In genomic region chr1:23825076-23825761, GRCh38 we compare ENCODE assay signal across 8 cellular contexts. TPM values are rescaled to one million over a fixed set of nuclear protein-coding genes. Genes with fewer than 3 reads are reported as not detected.
DNase-seq lines count a peak whose midpoint lies in the region; ATAC-seq and TF ChIP-seq lines count a peak whose summit lies in the region.

Gene HMGCL, minus strand, starts transcription at chr1:23825429. Its CDS starts 14 bp downstream, at chr1:23825415.

- peak; percentile 88 for ATAC-seq in thoracic aorta (ENCODE audit: insufficient number of reproducible peaks, low FRiP score, low read depth)

- H3K4me2 ChIP-seq in SU-DHL-6 (ENCODE audit: low read depth, low read length, poor library complexity, severe bottlenecking) = peak within 1 kb of the TSS; percentile 88

- no peaks in the 10 kb centered on the region for H3K9me2 ChIP-seq in SU-DHL-6 (replicated peaks; ENCODE audit: insufficient read depth, low read length)

- H3K4me1 Mint-ChIP-seq in activated naive CD8-positive, alpha-beta T cell treated with anti-CD3 and anti-CD28 coated beads for 36 hours = peaks cover 19% of the 10 kb centered on the region
- peaks cover 18% of the 10 kb centered on the region for H3K4me1 Mint-ChIP-seq in osteocyte (ENCODE audit: unreplicated experiment)

- no peaks in the 10 kb centered on the region for H3K79me2 ChIP-seq in SU-DHL-6 (ENCODE audit: insufficient read depth, low read length)

- H3K36me3 ChIP-seq in ES-I3 (ENCODE audit: insufficient read depth, low read length) (no peaks in the 10 kb centered on the region), SU-DHL-6 (ENCODE audit: low read length) (no peaks in the 10 kb centered on the region), thoracic aorta (no peaks in the 10 kb centered on the region)

- H4K20me1 ChIP-seq in SU-DHL-6 (ENCODE audit: low read depth, low read length) = no peaks in the 10 kb centered on the region

- no peaks in the 10 kb centered on the region for H3K9me3 ChIP-seq in ES-I3 (ENCODE audit: control insufficient read depth, insufficient read depth, low read length)
- no peaks in the 10 kb centered on the region for H3K9me3 ChIP-seq in SU-DHL-6 (ENCODE audit: insufficient read depth, low read length)
- H3K9me3 ChIP-seq in thoracic aorta = no peaks in the 10 kb centered on the region

- DNase-seq in HCEC 1CT = peak; percentile 90
- peak; percentile 92 for DNase-seq in NCI-H1092 (lab: John Stamatoyannopoulos, UW)
- DNase-seq in activated naive CD8-positive, alpha-beta T cell treated with anti-CD3 and anti-CD28 coated beads for 36 hours = peak; percentile 91
- peak; percentile 83 to 97 (median 93) for DNase-seq in head of caudate nucleus
- DNase-seq in osteocyte (ENCODE audit: extremely low spot score, unreplicated experiment) = peak; percentile 96
- peak; percentile 70 for DNase-seq in thoracic aorta (ENCODE audit: low spot score)

- H3K9me3 Mint-ChIP-seq in activated naive CD8-positive, alpha-beta T cell treated with anti-CD3 and anti-CD28 coated beads for 36 hours = no peaks in the 10 kb centered on the region
- no peaks in the 10 kb centered on the region for H3K9me3 Mint-ChIP-seq in osteocyte (ENCODE audit: unreplicated experiment)

- H3K4me3 ChIP-seq in SU-DHL-6 (ENCODE audit: insufficient read depth, low read length, poor library complexity, severe bottlenecking) (peak within 1 kb of the TSS; percentile 74), thoracic aorta (peak within 1 kb of the TSS; percentile 95)

- TF ChIP-seq CTCF in SU-DHL-6 (IDR thresholded peaks at IDR 0.05; ENCODE audit: insufficient read depth, low read length, poor library complexity, severe bottlenecking) (no peak), osteocyte (IDR thresholded peaks at IDR 0.05) (no peak), thoracic aorta (IDR thresholded peaks at IDR 0.05) (no peak)

- H2AFZ ChIP-seq in SU-DHL-6 (ENCODE audit: low read depth, low read length, severe bottlenecking) = peak within 1 kb of the TSS; percentile 75

- H3K4me3 Mint-ChIP-seq in activated naive CD8-positive, alpha-beta T cell treated with anti-CD3 and anti-CD28 coated beads for 36 hours = peak within 1 kb of the TSS; percentile 92
- peak within 1 kb of the TSS; percentile 96 for H3K4me3 Mint-ChIP-seq in osteocyte (ENCODE audit: unreplicated experiment)

- H3K27ac ChIP-seq in SU-DHL-6 (ENCODE audit: low read depth, low read length) = no peak within 1 kb of the TSS; the same call in 1 of the 2 replicates
- H3K27ac ChIP-seq in thoracic aorta = peak within 1 kb of the TSS; percentile 90 to 93

- peaks cover 9% of the 10 kb centered on the region; the same call in 1 of the 2 replicates for H3F3A ChIP-seq in SU-DHL-6 (ENCODE audit: insufficient read depth)

- H3K27me3 Mint-ChIP-seq in activated naive CD8-positive, alpha-beta T cell treated with anti-CD3 and anti-CD28 coated beads for 36 hours = no peaks in the 10 kb centered on the region
- H3K27me3 Mint-ChIP-seq in osteocyte (ENCODE audit: unreplicated experiment) = no peaks in the 10 kb centered on the region

- intact Hi-C loops in head of caudate nucleus (cut with DNase I) = loop anchor here (5.0 kb wide), 1 partner anchor 42 kb away; the partner anchor contains the start of gene FUCA1

- H3K4me1 ChIP-seq in ES-I3 (ENCODE audit: insufficient read depth, low read length) = no peaks in the 10 kb centered on the region
- H3K4me1 ChIP-seq in thoracic aorta (ENCODE audit: control insufficient read depth in 1 of 2, low read depth in 2 of 2) = peaks cover 6 to 14% of the 10 kb centered on the region in 2 donors

- peak within 1 kb of the TSS; percentile 100 for H3K9ac ChIP-seq in ES-I3 (ENCODE audit: low read depth, low read length)
- peak within 1 kb of the TSS; percentile 78 for H3K9ac ChIP-seq in SU-DHL-6 (ENCODE audit: low read length)

- H3K27ac Mint-ChIP-seq in activated naive CD8-positive, alpha-beta T cell treated with anti-CD3 and anti-CD28 coated beads for 36 hours = peak within 1 kb of the TSS; percentile 93
- peak within 1 kb of the TSS; percentile 98 for H3K27ac Mint-ChIP-seq in osteocyte (ENCODE audit: unreplicated experiment)

- H3K27me3 ChIP-seq in SU-DHL-6 (ENCODE audit: low read length) = no peaks in the 10 kb centered on the region
- H3K27me3 ChIP-seq in thoracic aorta (replicated peaks; ENCODE audit: insufficient read depth) = no peaks in the 10 kb centered on the region

- no peaks in the 10 kb centered on the region for H3K36me3 Mint-ChIP-seq in activated naive CD8-positive, alpha-beta T cell treated with anti-CD3 and anti-CD28 coated beads for 36 hours
- peaks cover 3% of the 10 kb centered on the region for H3K36me3 Mint-ChIP-seq in osteocyte (ENCODE audit: unreplicated experiment)

RNA-seq across cellular contexts. Expression of gene HMGCL, which starts in this region (rescaled TPM):
- total RNA-seq in activated naive CD8-positive, alpha-beta T cell treated with anti-CD3 and anti-CD28 coated beads for 36 hours = 10 to 100 TPM; 29.2 to 30.3 TPM
- 34.1 and 37.4 TPM in 2 replicates for total RNA-seq in osteocyte
- 10 to 100 TPM; 27.6 to 31.7 TPM for total RNA-seq in thoracic aorta
